In genomic region chr14:59240356-59240755, GRCh38 we compare ENCODE assay signal across 14 cellular contexts. TPM values are rescaled to one million over a fixed set of nuclear protein-coding genes. Genes with fewer than 3 reads are reported as not detected.
DNase-seq lines count a peak whose midpoint lies in the region; ATAC-seq lines count a peak whose summit lies in the region.
"Had no signal": no experiment of that assay in that cellular context is flagged by ENCODE, and none has a peak within 500 bp of the region (broad histone marks: within the 10 kb centered on the region; RNA-seq: fewer than 3 reads in every experiment).

No MANE protein-coding gene starts in this region.

- peak; percentile 84 for ATAC-seq in GM18498 (IDR thresholded peaks at IDR 0.05; ENCODE audit: unreplicated experiment)
- peak; percentile 54 for ATAC-seq in GM19467 (IDR thresholded peaks at IDR 0.05; ENCODE audit: unreplicated experiment)
- ATAC-seq in HG02884 (IDR thresholded peaks at IDR 0.05; ENCODE audit: unreplicated experiment): peak; percentile 89
- ATAC-seq in HG03571 (IDR thresholded peaks at IDR 0.05; ENCODE audit: unreplicated experiment): peak; percentile 82

- DNase-seq in stimulated activated CD4-positive, alpha-beta T cell treated with anti-CD3 and anti-CD28 coated beads, Interleukin-12 subunit alpha, Interleukin-12 subunit beta, amount 100 ng/mL, for 4 hours: no peak
- no peak for DNase-seq in dermis blood vessel endothelial cell
- no peak for DNase-seq in HCEC 1CT
- DNase-seq in activated naive CD4-positive, alpha-beta T cell treated with Interleukin-2 at 50 U/mL for 16 hours: no peak
- DNase-seq: activated CD4-positive, alpha-beta T cell treated with anti-CD3 and anti-CD28 coated beads, Interleukin-2, amount 10 ng/mL, durations not matched to agents 24 days and 14 days; cortex of kidney; NCI-H510A treated with DMSO at 0.1 percent for 48 hours; SK-N-SH; stimulated activated CD4-positive, alpha-beta T cell treated with anti-CD3 and anti-CD28 coated beads, Interleukin-15, amount 100 ng/mL, for 24 hours; stimulated activated naive CD4-positive, alpha-beta T cell treated with Interleukin-2 at 50 U/mL for 16 hours had no signal

RNA-seq across cellular contexts. Expression of gene DAAM1, which starts 51.9 kb away (rescaled TPM):
- total RNA-seq in dermis blood vessel endothelial cell: 32.0 and 65.3 TPM in 2 replicates
